In the genomic region with DNA sequence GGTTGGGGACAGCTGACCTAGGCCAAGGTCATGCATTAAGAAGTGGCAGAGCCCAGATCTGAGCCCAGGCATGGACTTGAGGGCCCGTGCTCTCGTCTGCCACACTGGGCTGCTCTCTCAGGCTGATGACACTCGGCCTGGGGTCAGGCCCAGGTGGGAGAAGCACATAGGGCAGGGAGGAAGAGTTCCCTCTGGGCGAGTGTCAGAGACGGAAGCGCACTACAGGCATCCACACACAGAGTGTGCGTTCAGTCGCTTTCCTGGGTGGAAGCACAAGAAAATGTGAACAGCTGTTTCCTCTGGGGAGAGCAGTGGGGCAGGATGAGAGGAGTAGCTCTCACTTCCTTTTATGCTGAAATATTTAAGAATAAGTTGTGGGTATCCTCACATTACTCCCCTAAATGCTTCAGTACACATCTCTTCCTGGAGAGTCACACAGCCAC, we compare ENCODE assay signal across 14 cellular contexts. TPM values are rescaled to one million over a fixed set of nuclear protein-coding genes. Genes with fewer than 3 reads are reported as not detected.
A peak's percentile ranks its signal among the peaks of the same experiment; 100 is the strongest.
DNase-seq lines count a peak whose midpoint lies in the region; ATAC-seq, FAIRE-seq and TF ChIP-seq lines count a peak whose summit lies in the region.
"Had no signal": no experiment of that assay in that cellular context is flagged by ENCODE, and none has a peak within 500 bp of the region (broad histone marks: within the 10 kb centered on the region; RNA-seq: fewer than 3 reads in every experiment).

No MANE protein-coding gene starts in this region.

- H3K4me1 Mint-ChIP-seq in naive B cell: peaks cover 46 to 64% (median 60%) of the 10 kb centered on the region in 3 donors

- H3K4me3 Mint-ChIP-seq in naive B cell: peak overlapping the region; percentile 29 to 78 (median 67)
- H3K4me3 Mint-ChIP-seq: type B pancreatic cell had no signal

- H3K9me3 Mint-ChIP-seq in naive B cell: no peaks in the 10 kb centered on the region
- H3K9me3 Mint-ChIP-seq: type B pancreatic cell had no signal

- peak overlapping the region; percentile 43 to 99 (median 94) for H3K27ac Mint-ChIP-seq in naive B cell
- H3K27ac Mint-ChIP-seq: type B pancreatic cell had no signal

- no peaks in the 10 kb centered on the region for H3K9me3 ChIP-seq in upper lobe of right lung

- H3K27me3 ChIP-seq in dorsolateral prefrontal cortex (no peaks in the 10 kb centered on the region), upper lobe of right lung (no peaks in the 10 kb centered on the region)
- H3K27me3 ChIP-seq: hepatocyte had no signal

- intact Hi-C loops in Right ventricle myocardium inferior (cut with DNase I): no loop called here
- intact Hi-C loops in cardiac septum (cut with DNase I): no loop called here
- intact Hi-C loops in dorsolateral prefrontal cortex (cut with DNase I): no loop called here
- intact Hi-C loops in upper lobe of right lung (cut with DNase I): no loop called here

- peak; percentile 45 for ATAC-seq in Right ventricle myocardium inferior
- peak; percentile 51 to 57 for ATAC-seq in naive B cell (ENCODE audit: low read depth in 2 of 2)
- no peak for ATAC-seq in upper lobe of right lung
- no peak for ATAC-seq in GM18909 (IDR thresholded peaks at IDR 0.05; ENCODE audit: poor library complexity, unreplicated experiment)
- ATAC-seq in HG02884 (IDR thresholded peaks at IDR 0.05; ENCODE audit: unreplicated experiment): no peak

- H3K27ac ChIP-seq in dorsolateral prefrontal cortex (peak overlapping the region in 58 of 59 donors; percentile 30 to 100 (median 97)), upper lobe of right lung (no peak overlapping the region)
- H3K27ac ChIP-seq: hepatocyte had no signal

- H3K4me3 ChIP-seq in dorsolateral prefrontal cortex (no peak overlapping the region), upper lobe of right lung (no peak overlapping the region)
- H3K4me3 ChIP-seq: hepatocyte had no signal

- no peaks in the 10 kb centered on the region for H3K36me3 Mint-ChIP-seq in naive B cell
- H3K36me3 Mint-ChIP-seq: type B pancreatic cell had no signal

- no peak for TF ChIP-seq CTCF in dorsolateral prefrontal cortex (IDR thresholded peaks at IDR 0.05 in 54 of 56, conservative IDR thresholded peaks at IDR 0.05 in 2 of 56; ENCODE audit: low read depth in 1 of 56, partially characterized antibody in 56 of 56)
- no peak for TF ChIP-seq CTCF in upper lobe of right lung (IDR thresholded peaks at IDR 0.05)

- FAIRE-seq in urothelium cell line (lab: Jason Lieb, UNC): no peak
- FAIRE-seq: H1 had no signal

- DNase-seq in Right ventricle myocardium inferior (ENCODE audit: missing footprints): no peak
- DNase-seq in cardiac septum (ENCODE audit: low spot score): no peak
- peak in 2 of 10 donors; percentile 46 for DNase-seq in dorsolateral prefrontal cortex
- DNase-seq in naive B cell: peak; percentile 79
- peak; percentile 53 for DNase-seq in upper lobe of right lung
- no peak for DNase-seq in urothelium cell line (ENCODE audit: low spot score)
- DNase-seq: 8988T; activated T-cell treated with anti-CD3 and anti-CD28 coated beads, Interleukin-2, amount 50 U/mL, for 48 hours; NCI-H82 had no signal

- no peaks in the 10 kb centered on the region for H3K36me3 ChIP-seq in upper lobe of right lung

- peaks cover 55% of the 10 kb centered on the region for H3K4me1 ChIP-seq in upper lobe of right lung

- H3K27me3 Mint-ChIP-seq in naive B cell: peaks cover 0 to 18% (median 0%) of the 10 kb centered on the region in 3 donors
- H3K27me3 Mint-ChIP-seq: type B pancreatic cell had no signal

RNA-seq across cellular contexts. Expression of gene B9D1, which starts 59.7 kb away (rescaled TPM):
- total RNA-seq in Right ventricle myocardium inferior (5.3 TPM), cardiac septum (9.7 TPM), dorsolateral prefrontal cortex (10 to 100 TPM; 10.3 to 48.5 (median 28.0) TPM), upper lobe of right lung (9.9 TPM)
- 1 to 10 TPM; 1.2 to 4.1 (median 1.6) TPM for polyA plus RNA-seq in naive B cell (ENCODE audit: low read depth in 6 of 6)

Comparison
In these comparisons a context has a peak if more than half of its experiments do, and no peak if none do; other contexts are left out.
1. ATAC-seq: peak in Right ventricle myocardium inferior (single experiment) and naive B cell (2 of 2); none in upper lobe of right lung (single experiment), GM18909 (single experiment) and HG02884 (single experiment).
2. DNase-seq: peak in naive B cell (single experiment) and upper lobe of right lung (single experiment); none in Right ventricle myocardium inferior (single experiment), cardiac septum (single experiment) and urothelium cell line (single experiment).